ENCODE assay signal across 13 cellular contexts in genomic region chr2:220143336-220143735, GRCh38.
DNase-seq lines count a peak whose midpoint lies in the region; ATAC-seq and TF ChIP-seq lines count a peak whose summit lies in the region.
"Had no signal": no experiment of that assay in that cellular context is flagged by ENCODE, and none has a peak within 500 bp of the region (broad histone marks: within the 10 kb centered on the region; RNA-seq: fewer than 3 reads in every experiment).

No MANE protein-coding gene starts in this region.

- no peak overlapping the region for H3K4me3 ChIP-seq in cardiac fibroblast (replicated peaks in 1 of 2; ENCODE audit: low read depth in 2 of 2, low read length in 2 of 2)

- no peaks in the 10 kb centered on the region for H3K36me3 Mint-ChIP-seq in activated CD8-positive, alpha-beta T cell treated with anti-CD3 and anti-CD28 coated beads, Interleukin-2, amount 10 ng/mL, durations not matched to agents 7 days and 5 days (ENCODE audit: low read depth)
- no peaks in the 10 kb centered on the region for H3K36me3 Mint-ChIP-seq in activated T-cell treated with anti-CD3 and anti-CD28 coated beads, Interleukin-2, amount 50 U/mL, for 72 hours (ENCODE audit: insufficient read depth in 2 of 2)
- H3K36me3 Mint-ChIP-seq: stimulated activated effector memory CD8-positive, alpha-beta T cell treated with anti-CD3 and anti-CD28 coated beads, Interleukin-12 subunit alpha, Interleukin-12 subunit beta, amount 100 ng/mL, for 72 hours had no signal

- no peak overlapping the region for H3K27ac Mint-ChIP-seq in activated CD8-positive, alpha-beta T cell treated with anti-CD3 and anti-CD28 coated beads, Interleukin-2, amount 10 ng/mL, durations not matched to agents 7 days and 5 days
- H3K27ac Mint-ChIP-seq in activated T-cell treated with anti-CD3 and anti-CD28 coated beads, Interleukin-2, amount 50 U/mL, for 72 hours, result no peak overlapping the region
- H3K27ac Mint-ChIP-seq: activated CD4-positive, alpha-beta T cell treated with anti-CD3 and anti-CD28 coated beads, Interleukin-2, amount 10 ng/mL, durations not matched to agents 7 days and 5 days; stimulated activated effector memory CD8-positive, alpha-beta T cell treated with anti-CD3 and anti-CD28 coated beads, Interleukin-12 subunit alpha, Interleukin-12 subunit beta, amount 100 ng/mL, for 72 hours; T-helper 1 cell treated with Interleukin-12 subunit alpha and Interleukin-12 subunit beta and Interleukin-4 antibody, amounts not matched to agents 30 μg/mL and 1 μg/mL, for 36 hours had no signal

- POLR2A ChIA-PET in activated CD8-positive, alpha-beta T cell treated with anti-CD3 and anti-CD28 coated beads, Interleukin-2, amount 10 ng/mL, durations not matched to agents 7 days and 5 days (lab: Charles Lee), result no interaction called here

- no peak for ATAC-seq in activated CD8-positive, alpha-beta T cell treated with anti-CD3 and anti-CD28 coated beads, Interleukin-2, amount 10 ng/mL, durations not matched to agents 7 days and 5 days
- no peak for ATAC-seq in activated T-cell treated with anti-CD3 and anti-CD28 coated beads, Interleukin-2, amount 50 U/mL, for 72 hours (replicated peaks in 1 of 2)
- ATAC-seq: stimulated activated effector memory CD8-positive, alpha-beta T cell treated with anti-CD3 and anti-CD28 coated beads, Interleukin-12 subunit alpha, Interleukin-12 subunit beta, amount 100 ng/mL, for 72 hours had no signal

- DNase-seq in COLO829 (ENCODE audit: low spot score) (peak; percentile 35), M059J (ENCODE audit: low read depth) (peak; percentile 88), cardiac fibroblast (ENCODE audit: low read depth in 2 of 2) (peak; percentile 79 to 87), kidney glomerular epithelial cell (lab: John Stamatoyannopoulos, UW) (peak; percentile 52), inferior parietal cortex (ENCODE audit: extremely low spot score) (no peak), NCI-H1930 (lab: John Stamatoyannopoulos, UW) (no peak)
- no peak for DNase-seq in activated CD8-positive, alpha-beta T cell treated with anti-CD3 and anti-CD28 coated beads, Interleukin-2, amount 10 ng/mL, durations not matched to agents 7 days and 5 days
- no peak for DNase-seq in activated T-cell treated with anti-CD3 and anti-CD28 coated beads, Interleukin-2, amount 50 U/mL, for 72 hours
- DNase-seq: activated CD4-positive, alpha-beta T cell treated with anti-CD3 and anti-CD28 coated beads, Interleukin-2, amount 10 ng/mL, durations not matched to agents 7 days and 5 days; activated effector memory CD4-positive, alpha-beta T cell treated with anti-CD3 and anti-CD28 coated beads, Interleukin-2, amount 50 U/mL, for 16 hours; KG1 had no signal

- H3K4me1 Mint-ChIP-seq in activated CD8-positive, alpha-beta T cell treated with anti-CD3 and anti-CD28 coated beads, Interleukin-2, amount 10 ng/mL, durations not matched to agents 7 days and 5 days (ENCODE audit: low read depth), result no peaks in the 10 kb centered on the region
- no peaks in the 10 kb centered on the region for H3K4me1 Mint-ChIP-seq in activated T-cell treated with anti-CD3 and anti-CD28 coated beads, Interleukin-2, amount 50 U/mL, for 72 hours (ENCODE audit: low read depth)
- H3K4me1 Mint-ChIP-seq: activated CD4-positive, alpha-beta T cell treated with anti-CD3 and anti-CD28 coated beads, Interleukin-2, amount 10 ng/mL, durations not matched to agents 7 days and 5 days; stimulated activated effector memory CD8-positive, alpha-beta T cell treated with anti-CD3 and anti-CD28 coated beads, Interleukin-12 subunit alpha, Interleukin-12 subunit beta, amount 100 ng/mL, for 72 hours had no signal

- H3K9me3 Mint-ChIP-seq in activated CD8-positive, alpha-beta T cell treated with anti-CD3 and anti-CD28 coated beads, Interleukin-2, amount 10 ng/mL, durations not matched to agents 7 days and 5 days (ENCODE audit: insufficient read depth), result no peaks in the 10 kb centered on the region
- peaks cover 3 to 19% of the 10 kb centered on the region in 2 donors for H3K9me3 Mint-ChIP-seq in activated T-cell treated with anti-CD3 and anti-CD28 coated beads, Interleukin-2, amount 50 U/mL, for 72 hours
- H3K9me3 Mint-ChIP-seq: T-helper 1 cell treated with Interleukin-12 subunit alpha and Interleukin-12 subunit beta and Interleukin-4 antibody, amounts not matched to agents 30 μg/mL and 1 μg/mL, for 36 hours had no signal

- no peak for TF ChIP-seq CTCF in cardiac fibroblast (IDR thresholded peaks at IDR 0.05; ENCODE audit: low read depth, low read length)

- H3K4me3 Mint-ChIP-seq in activated CD8-positive, alpha-beta T cell treated with anti-CD3 and anti-CD28 coated beads, Interleukin-2, amount 10 ng/mL, durations not matched to agents 7 days and 5 days, result no peak overlapping the region
- no peak overlapping the region for H3K4me3 Mint-ChIP-seq in activated T-cell treated with anti-CD3 and anti-CD28 coated beads, Interleukin-2, amount 50 U/mL, for 72 hours
- H3K4me3 Mint-ChIP-seq: activated CD4-positive, alpha-beta T cell treated with anti-CD3 and anti-CD28 coated beads, Interleukin-2, amount 10 ng/mL, durations not matched to agents 7 days and 5 days; stimulated activated effector memory CD8-positive, alpha-beta T cell treated with anti-CD3 and anti-CD28 coated beads, Interleukin-12 subunit alpha, Interleukin-12 subunit beta, amount 100 ng/mL, for 72 hours; T-helper 1 cell treated with Interleukin-12 subunit alpha and Interleukin-12 subunit beta and Interleukin-4 antibody, amounts not matched to agents 30 μg/mL and 1 μg/mL, for 36 hours had no signal

- CTCF ChIA-PET in activated CD8-positive, alpha-beta T cell treated with anti-CD3 and anti-CD28 coated beads, Interleukin-2, amount 10 ng/mL, durations not matched to agents 7 days and 5 days (lab: Charles Lee), result no interaction called here

- H3K27me3 Mint-ChIP-seq in activated CD8-positive, alpha-beta T cell treated with anti-CD3 and anti-CD28 coated beads, Interleukin-2, amount 10 ng/mL, durations not matched to agents 7 days and 5 days (ENCODE audit: low read depth), result no peaks in the 10 kb centered on the region
- peaks cover 7% of the 10 kb centered on the region for H3K27me3 Mint-ChIP-seq in activated T-cell treated with anti-CD3 and anti-CD28 coated beads, Interleukin-2, amount 50 U/mL, for 72 hours (ENCODE audit: low read depth)
- H3K27me3 Mint-ChIP-seq: activated CD4-positive, alpha-beta T cell treated with anti-CD3 and anti-CD28 coated beads, Interleukin-2, amount 10 ng/mL, durations not matched to agents 7 days and 5 days had no signal

Comparison
In these comparisons a context has a peak if more than half of its experiments do, and no peak if none do; other contexts are left out.
1. DNase-seq: peak in COLO829 (single experiment), M059J (single experiment), cardiac fibroblast (2 of 2) and kidney glomerular epithelial cell (single experiment); none in activated CD8-positive, alpha-beta T cell treated with anti-CD3 and anti-CD28 coated beads, Interleukin-2, amount 10 ng/mL, durations not matched to agents 7 days and 5 days (single experiment), activated T-cell treated with anti-CD3 and anti-CD28 coated beads, Interleukin-2, amount 50 U/mL, for 72 hours (0 of 2), inferior parietal cortex (single experiment) and NCI-H1930 (0 of 2).